Comparison of ENCODE assay signal across 16 cellular contexts in the genomic region with DNA sequence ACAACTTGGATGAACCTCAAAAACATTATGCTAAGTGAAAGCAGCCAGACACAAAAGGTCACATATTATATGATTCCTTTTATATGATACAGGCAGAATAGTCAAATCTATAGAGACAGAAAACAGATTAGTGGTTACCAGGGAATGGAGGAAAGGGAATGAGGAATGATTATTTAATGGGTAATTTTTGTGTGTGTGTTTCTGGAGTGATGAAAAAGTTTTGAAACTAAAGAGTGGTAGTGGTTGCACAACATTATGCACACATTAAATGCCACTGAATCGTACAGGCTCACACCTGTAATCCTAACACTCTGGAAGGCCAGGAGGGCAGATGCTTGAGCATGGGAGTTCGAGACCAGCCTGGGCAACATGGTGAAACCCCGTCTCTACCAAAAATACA. TPM values are rescaled to one million over a fixed set of nuclear protein-coding genes. Genes with fewer than 3 reads are reported as not detected.
DNase-seq lines count a peak whose midpoint lies in the region; ATAC-seq and TF ChIP-seq lines count a peak whose summit lies in the region.
"Had no signal": no experiment of that assay in that cellular context is flagged by ENCODE, and none has a peak within 500 bp of the region (broad histone marks: within the 10 kb centered on the region; RNA-seq: fewer than 3 reads in every experiment).

No MANE protein-coding gene starts in this region.

- H3K9me3 ChIP-seq in IMR-90 (ENCODE audit: control insufficient read depth, insufficient read depth, low read length) (no peaks in the 10 kb centered on the region), smooth muscle cell (replicated peaks; ENCODE audit: low read depth) (no peaks in the 10 kb centered on the region), esophagus squamous epithelium (no peaks in the 10 kb centered on the region)
- H3K9me3 ChIP-seq: Caco-2, HAP-1 had no signal

- no peak overlapping the region for H2AK9ac ChIP-seq in IMR-90 (replicated peaks; ENCODE audit: low read depth, low read length, poor library complexity)

- H3K18ac ChIP-seq in IMR-90 (ENCODE audit: low read depth, low read length) = no peak overlapping the region

- no peaks in the 10 kb centered on the region for H3K27me3 ChIP-seq in IMR-90 (ENCODE audit: control insufficient read depth, insufficient read depth, low read length)
- H3K27me3 ChIP-seq in smooth muscle cell (ENCODE audit: low read depth) = no peaks in the 10 kb centered on the region
- no peaks in the 10 kb centered on the region for H3K27me3 ChIP-seq in esophagus squamous epithelium

- H3K27ac ChIP-seq in IMR-90 (ENCODE audit: insufficient read depth, low read length) = no peak overlapping the region
- peak overlapping the region; percentile 54 for H3K27ac ChIP-seq in smooth muscle cell (ENCODE audit: low read depth)
- no peak overlapping the region for H3K27ac ChIP-seq in esophagus squamous epithelium
- H3K27ac ChIP-seq: C4-2B had no signal

- ATAC-seq in IMR-90 (ENCODE audit: low read depth) (no peak), GM21786 (IDR thresholded peaks at IDR 0.05; ENCODE audit: unreplicated experiment) (no peak)
- ATAC-seq: GM12878 had no signal

- H3K4me2 ChIP-seq in IMR-90 (ENCODE audit: low read depth, low read length) (no peak overlapping the region), smooth muscle cell (peak overlapping the region; percentile 54)

- intact Hi-C loops in Calu3 (cut with micrococcal nuclease; ENCODE audit: unreplicated experiment) = no loop called here
- intact Hi-C loops in IMR-90 (cut with micrococcal nuclease) = loop anchor here (5.0 kb wide), 2 partner anchors 77 to 193 kb away; a partner anchor contains a TSS
- intact Hi-C loops in esophagus squamous epithelium (cut with DNase I) = no loop called here

- no peak overlapping the region for H4K91ac ChIP-seq in IMR-90 (ENCODE audit: insufficient read depth, low read depth, low read length)

- H3K27me3 Mint-ChIP-seq in Calu3 (ENCODE audit: unreplicated experiment) = no peaks in the 10 kb centered on the region

- no peak overlapping the region for H3K4me3 Mint-ChIP-seq in Calu3 (ENCODE audit: low read depth, unreplicated experiment)
- H3K4me3 Mint-ChIP-seq: CD4-positive, alpha-beta T cell had no signal

- H3K79me2 ChIP-seq in smooth muscle cell (ENCODE audit: low read depth) = no peaks in the 10 kb centered on the region

- DNase-seq in Calu3 (no peak), IMR-90 (no peak), fibroblast of peridontal ligament (ENCODE audit: extremely low read depth) (peak; percentile 68), smooth muscle cell (lab: John Stamatoyannopoulos, UW; ENCODE audit: unreplicated experiment) (no peak), esophagus squamous epithelium (lab: John Stamatoyannopoulos, UW) (no peak), DMS153 (lab: John Stamatoyannopoulos, UW) (no peak)
- DNase-seq: Caco-2; CD4-positive, alpha-beta T cell; DMS79 treated with DMSO at 0.1 percent for 48 hours; KG1 had no signal

- H3K4me1 ChIP-seq in IMR-90 (ENCODE audit: control insufficient read depth, insufficient read depth, low read length) (peaks cover 14% of the 10 kb centered on the region), smooth muscle cell (ENCODE audit: low read depth) (peaks cover 13% of the 10 kb centered on the region), esophagus squamous epithelium (peaks cover under 1 to 28% (median 5%) of the 10 kb centered on the region in 3 donors)
- H3K4me1 ChIP-seq: Caco-2, HAP-1 had no signal

- peak overlapping the region; percentile 13; the same call in 1 of the 2 replicates for H3K4ac ChIP-seq in IMR-90 (ENCODE audit: low read depth, low read length)

- no peak overlapping the region for H2BK120ac ChIP-seq in IMR-90 (ENCODE audit: low read depth, low read length)

- no peak overlapping the region for H2AFZ ChIP-seq in IMR-90 (replicated peaks; ENCODE audit: low read length, poor library complexity)
- no peak overlapping the region for H2AFZ ChIP-seq in smooth muscle cell (ENCODE audit: low read depth)

- no peak for TF ChIP-seq RAD21 in IMR-90 (IDR thresholded peaks at IDR 0.05; ENCODE audit: low read length)

- H3K4me1 Mint-ChIP-seq in Calu3 (ENCODE audit: low read depth, unreplicated experiment) = peaks cover 9% of the 10 kb centered on the region

- TF ChIP-seq CTCF in Calu3 (IDR thresholded peaks at IDR 0.05; ENCODE audit: unreplicated experiment) (no peak), IMR-90 (conservative IDR thresholded peaks at IDR 0.05; ENCODE audit: low read depth, low read length) (no peak), smooth muscle cell (IDR thresholded peaks at IDR 0.05; ENCODE audit: borderline replicate concordance, insufficient read depth, poor library complexity, severe bottlenecking) (no peak), esophagus squamous epithelium (IDR thresholded peaks at IDR 0.05) (no peak)

- no peak overlapping the region for H3K9ac ChIP-seq in IMR-90 (ENCODE audit: low read depth, low read length)
- H3K9ac ChIP-seq in smooth muscle cell (ENCODE audit: low read depth) = no peak overlapping the region

- no CpG with 5 or more reads among the region's 3 CpGs for WGBS in IMR-90 (ENCODE audit: extremely low coverage in 2 of 2, insufficient read length in 1 of 2), 2 experiments
- WGBS in smooth muscle cell (ENCODE audit: low lambda C conversion rate) = 73% methylated on average over 3 of the region's 3 CpGs
- WGBS in esophagus squamous epithelium, 2 donors = 71 to 82% methylated on average over 3 of the region's 3 CpGs

- H3F3A ChIP-seq in smooth muscle cell (ENCODE audit: low read depth) = peaks cover 29% of the 10 kb centered on the region

- H2BK15ac ChIP-seq in IMR-90 (ENCODE audit: low read depth, low read length) = no peak overlapping the region

- peaks cover 6% of the 10 kb centered on the region for H3K9me1 ChIP-seq in IMR-90 (ENCODE audit: insufficient read depth, low read length)

- H4K5ac ChIP-seq in IMR-90 (ENCODE audit: low read depth, low read length) = no peak overlapping the region

- no peaks in the 10 kb centered on the region for H3K79me1 ChIP-seq in IMR-90 (ENCODE audit: low read depth in 1 of 2, low read length in 2 of 2)

- H3K27ac Mint-ChIP-seq in Calu3 (ENCODE audit: unreplicated experiment) = peak overlapping the region; percentile 5
- H3K27ac Mint-ChIP-seq: CD4-positive, alpha-beta T cell had no signal

- H3K4me3 ChIP-seq in IMR-90 (ENCODE audit: insufficient read depth, low read depth, low read length) = no peak overlapping the region
- H3K4me3 ChIP-seq in smooth muscle cell = no peak overlapping the region
- H3K4me3 ChIP-seq in esophagus squamous epithelium = no peak overlapping the region
- H3K4me3 ChIP-seq: GM12878, HAP-1 had no signal

- no peak overlapping the region for H2BK20ac ChIP-seq in IMR-90 (ENCODE audit: low read depth, low read length)

- CTCF ChIA-PET in Calu3 (lab: Charles Lee) = no interaction called here
- CTCF ChIA-PET in IMR-90 (lab: Yijun Ruan, JAX) = no interaction called here

- TF ChIP-seq POLR2A in IMR-90 (IDR thresholded peaks at IDR 0.05; ENCODE audit: low read depth, low read length) (no peak), esophagus squamous epithelium (IDR thresholded peaks at IDR 0.05) (no peak)

- no peak overlapping the region for H3K56ac ChIP-seq in IMR-90 (ENCODE audit: extremely low read depth, insufficient read depth, low read length)

- BruUV-seq in Calu3 (replicated peaks; lab: Mats Ljungman, UMichigan) = no TSS peak
- no TSS peak for BruUV-seq in IMR-90 (replicated peaks; lab: Mats Ljungman, UMichigan)

- H4K20me1 ChIP-seq in IMR-90 (ENCODE audit: insufficient read depth, low read length) (no peaks in the 10 kb centered on the region), smooth muscle cell (ENCODE audit: low read depth) (no peaks in the 10 kb centered on the region)

- H3K36me3 ChIP-seq in IMR-90 (ENCODE audit: control insufficient read depth, insufficient read depth, low read length) = no peaks in the 10 kb centered on the region
- no peaks in the 10 kb centered on the region for H3K36me3 ChIP-seq in smooth muscle cell (ENCODE audit: low read depth)
- no peaks in the 10 kb centered on the region for H3K36me3 ChIP-seq in esophagus squamous epithelium
- H3K36me3 ChIP-seq: HAP-1 had no signal

- no peaks in the 10 kb centered on the region for H3K9me3 Mint-ChIP-seq in Calu3 (ENCODE audit: low read depth, unreplicated experiment)
- H3K9me3 Mint-ChIP-seq: CD4-positive, alpha-beta T cell had no signal

- H2BK5ac ChIP-seq in IMR-90 (ENCODE audit: low read depth, low read length, poor library complexity, severe bottlenecking) = no peak overlapping the region

- no peaks in the 10 kb centered on the region for H3K36me3 Mint-ChIP-seq in Calu3 (ENCODE audit: insufficient read depth, unreplicated experiment)

- dilution Hi-C loops in IMR-90 (cut with HindIII; ENCODE audit: low sequenced_read_pairs, unreplicated experiment) = no loop called here

- POLR2A ChIA-PET in IMR-90 (lab: Charles Lee; ENCODE audit: unreplicated experiment) = no interaction called here

- in situ Hi-C loops in IMR-90 (cut with MboI; ENCODE audit: low sequenced_read_pairs) = no loop called here

- H3K23ac ChIP-seq in IMR-90 (ENCODE audit: low read depth, low read length) = no peak overlapping the region

- no peak overlapping the region for H3K14ac ChIP-seq in IMR-90 (replicated peaks; ENCODE audit: low read depth, low read length)

- no peak overlapping the region for H2AK5ac ChIP-seq in IMR-90 (ENCODE audit: low read depth, low read length)

- H4K8ac ChIP-seq in IMR-90 (ENCODE audit: low read depth in 2 of 2, low read length in 2 of 2) = no peak overlapping the region

TF ChIP-seq in IMR-90, 13 proteins besides CTCF, POLR2A, EP300 and RAD21:
- TF ChIP-seq CEBPB (IDR thresholded peaks at IDR 0.05; ENCODE audit: low read depth, low read length) = peak; percentile 63
- TF ChIP-seq RFX5 (IDR thresholded peaks at IDR 0.05; ENCODE audit: low read depth, low read length) = no peak
- TF ChIP-seq FOS (IDR thresholded peaks at IDR 0.05; ENCODE audit: low read depth, low read length) = no peak
- TF ChIP-seq, protein P1, sequence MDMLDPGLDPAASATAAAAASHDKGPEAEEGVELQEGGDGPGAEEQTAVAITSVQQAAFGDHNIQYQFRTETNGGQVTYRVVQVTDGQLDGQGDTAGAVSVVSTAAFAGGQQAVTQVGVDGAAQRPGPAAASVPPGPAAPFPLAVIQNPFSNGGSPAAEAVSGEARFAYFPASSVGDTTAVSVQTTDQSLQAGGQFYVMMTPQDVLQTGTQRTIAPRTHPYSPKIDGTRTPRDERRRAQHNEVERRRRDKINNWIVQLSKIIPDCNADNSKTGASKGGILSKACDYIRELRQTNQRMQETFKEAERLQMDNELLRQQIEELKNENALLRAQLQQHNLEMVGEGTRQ (IDR thresholded peaks at IDR 0.05; ENCODE audit: low read depth, low read length) = no peak

RNA-seq across cellular contexts. Expression of a gene that starts 19.6 kb away (rescaled TPM):
- 26.2 and 33.7 TPM in 2 replicates for total RNA-seq in Calu3 (2022)
- total RNA-seq in IMR-90 (2012; rRNA removed) = 0.28 and 0.36 TPM in 2 replicates
- 5.8 and 7.3 TPM in 2 replicates for polyA plus RNA-seq in IMR-90 (2012; rRNA removed)
- polyA plus RNA-seq in IMR-90 (2012; cell fraction: cytosol; rRNA removed) = 10.8 and 29.1 TPM in 2 replicates
- 3.0 and 6.1 TPM in 2 replicates for polyA plus RNA-seq in IMR-90 (2012; cell fraction: nucleus; rRNA removed; ENCODE audit: low replicate concordance)
- 24.4 and 29.8 TPM in 2 replicates for total RNA-seq in smooth muscle cell
- 60.9 and 71.9 TPM in 2 replicates for polyA plus RNA-seq in smooth muscle cell
- 100 to 1,000 TPM in 1 of 4 donors, 10 to 100 TPM in 2, 1 to 10 TPM in 1; 5.0 to 120 (median 25.2) TPM for total RNA-seq in esophagus squamous epithelium
- total RNA-seq: CD4-positive, alpha-beta T cell; G401; GM12878; H4 had no signal
- polyA plus RNA-seq: GM12878 had no signal
